In genomic region chr9:5832093-5832542, GRCh38 we compare ENCODE assay signal across 8 cellular contexts.
A peak's percentile ranks its signal among the peaks of the same experiment; 100 is the strongest.
DNase-seq lines count a peak whose midpoint lies in the region; ATAC-seq and TF ChIP-seq lines count a peak whose summit lies in the region.

No MANE protein-coding gene starts in this region.

- H3K4me1 ChIP-seq in subcutaneous abdominal adipose tissue (ENCODE audit: control insufficient read depth in 5 of 5, insufficient read depth in 5 of 5, low read length in 5 of 5) = peaks cover 0 to 26% (median 23%) of the 10 kb centered on the region in 5 donors

- peak; percentile 4 for ATAC-seq in GM21367 (IDR thresholded peaks at IDR 0.05; ENCODE audit: unreplicated experiment)
- ATAC-seq in HG03039 (IDR thresholded peaks at IDR 0.05; ENCODE audit: unreplicated experiment) = no peak

- no peak for TF ChIP-seq CTCF in astrocyte of the spinal cord (IDR thresholded peaks at IDR 0.05; ENCODE audit: low read depth, low read length)

- H3K27ac ChIP-seq in subcutaneous abdominal adipose tissue (ENCODE audit: low read depth, low read length) = no peak overlapping the region

- H3K4me3 ChIP-seq in astrocyte of the spinal cord (ENCODE audit: low read depth, low read length) = peak overlapping the region; percentile 55
- H3K4me3 ChIP-seq in subcutaneous abdominal adipose tissue (ENCODE audit: low read depth in 1 of 5, low read length in 5 of 5) = peak overlapping the region; percentile 87 to 98 (median 93)

- DNase-seq in Ammon's horn (ENCODE audit: low spot score) (peak; percentile 13), MV-4-11 (lab: John Stamatoyannopoulos, UW) (peak; percentile 30), astrocyte of the spinal cord (ENCODE audit: low read depth, low spot score) (no peak), kidney glomerular epithelial cell (lab: John Stamatoyannopoulos, UW) (peak; percentile 3), SHP77 treated with DMSO at 0.1 percent for 48 hours (lab: John Stamatoyannopoulos, UW) (no peak)

- H3K36me3 ChIP-seq in subcutaneous abdominal adipose tissue (ENCODE audit: control insufficient read depth in 5 of 5, insufficient read depth in 5 of 5, low read length in 5 of 5) = peaks cover 0 to 4% (median 0%) of the 10 kb centered on the region in 5 donors

- H3K9me3 ChIP-seq in subcutaneous abdominal adipose tissue (ENCODE audit: control insufficient read depth in 5 of 5, low read length in 5 of 5) = no peaks in the 10 kb centered on the region

- peak overlapping the region; percentile 74 to 84 (median 82) for H3K9ac ChIP-seq in subcutaneous abdominal adipose tissue (ENCODE audit: low read length in 5 of 5)

- in situ Hi-C loops in astrocyte of the spinal cord (cut with HindIII; ENCODE audit: low sequenced_read_pairs) = no loop called here

- H3K27me3 ChIP-seq in subcutaneous abdominal adipose tissue (ENCODE audit: control insufficient read depth in 5 of 5, insufficient read depth in 4 of 5, low read length in 5 of 5) = no peaks in the 10 kb centered on the region

Comparison
In these comparisons a context has a peak if more than half of its experiments do, and no peak if none do; other contexts are left out.
1. DNase-seq: peak in Ammon's horn (single experiment), MV-4-11 (single experiment) and kidney glomerular epithelial cell (single experiment); none in astrocyte of the spinal cord (single experiment) and SHP77 treated with DMSO at 0.1 percent for 48 hours (single experiment).